In the genomic region with DNA sequence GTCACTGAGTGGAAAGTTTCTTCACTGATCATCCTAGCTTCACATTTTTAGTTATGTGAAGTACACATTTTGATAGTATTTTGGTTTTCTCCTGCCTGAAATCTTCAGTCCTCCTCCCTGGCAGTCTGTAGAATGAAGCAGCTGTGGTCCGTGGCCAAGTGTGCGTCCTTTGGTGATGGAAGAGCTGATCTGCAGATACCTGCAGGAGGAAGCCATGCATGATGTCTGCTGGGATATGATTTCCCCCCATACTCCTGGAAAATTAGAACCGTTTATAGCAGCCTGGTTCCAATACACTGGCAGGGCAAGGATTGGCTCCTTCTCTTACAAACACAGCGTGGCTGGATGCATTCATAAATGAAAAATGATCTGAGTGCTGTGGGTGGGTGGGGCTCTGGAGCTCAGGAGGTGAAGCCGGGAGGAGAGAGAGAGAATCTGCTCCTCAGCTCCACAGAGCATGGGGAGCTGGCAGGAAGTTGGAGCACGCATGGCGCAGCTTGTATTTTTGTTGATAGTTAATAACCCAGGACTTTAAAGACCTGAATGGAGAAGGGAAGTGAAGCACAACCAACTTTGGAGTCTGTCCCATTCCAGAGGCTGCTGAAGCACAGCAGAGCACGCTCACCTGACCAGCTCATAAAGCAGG, we compare ENCODE assay signal across 8 cellular contexts.
DNase-seq lines count a peak whose midpoint lies in the region; ATAC-seq, FAIRE-seq and TF ChIP-seq lines count a peak whose summit lies in the region.
"Had no signal": no experiment of that assay in that cellular context is flagged by ENCODE, and none has a peak within 500 bp of the region (broad histone marks: within the 10 kb centered on the region; RNA-seq: fewer than 3 reads in every experiment).

No MANE protein-coding gene starts in this region.

- H3K4me3 Mint-ChIP-seq in MCF 10A (ENCODE audit: unreplicated experiment) (peak overlapping the region; percentile 90), natural killer cell (no peak overlapping the region)

- CTCF ChIA-PET in MCF 10A (lab: Yijun Ruan, JAX): interaction anchor here (0.7 to 2.5 kb wide), 17 partner anchors 8 to 399 kb away, joined by 3 to 12 read pairs (median 4); no protein-coding TSS in a partner anchor

- POLR2A ChIA-PET in MCF 10A (lab: Yijun Ruan, JAX): interaction anchor here (0.6 to 6.0 kb wide), 25 partner anchors 12 to 404 kb away, joined by 3 to 94 read pairs (median 5); partner anchors contain the start of gene DROSHA

- ATAC-seq in upper lobe of left lung (ENCODE audit: low FRiP score in 2 of 2): peak; percentile 58 to 74
- ATAC-seq in natural killer cell: no peak

- H3K4me3 ChIP-seq in kidney (ENCODE audit: low read length in 2 of 2): peak overlapping the region in 1 of 2 donors; percentile 33
- H3K4me3 ChIP-seq in upper lobe of left lung: peak overlapping the region in 3 of 4 donors; percentile 28 to 45 (median 44)
- H3K4me3 ChIP-seq in WERI-Rb-1 (ENCODE audit: low read depth, low read length): no peak overlapping the region

- 36 to 40% methylated on average over 8 of the region's 8 CpGs for WGBS in upper lobe of left lung, 2 donors

- H3K9me3 Mint-ChIP-seq in MCF 10A (ENCODE audit: unreplicated experiment): no peaks in the 10 kb centered on the region
- peaks cover 0 to 2% of the 10 kb centered on the region in 2 donors for H3K9me3 Mint-ChIP-seq in natural killer cell

- H3K27me3 ChIP-seq in upper lobe of left lung (no peaks in the 10 kb centered on the region), WERI-Rb-1 (ENCODE audit: insufficient read depth, low read depth, severe bottlenecking) (no peaks in the 10 kb centered on the region)

- no peak overlapping the region for H3K9ac ChIP-seq in kidney (ENCODE audit: low read length in 2 of 2)

- FAIRE-seq in kidney (lab: Jason Lieb, UNC): no peak

- BruUV-seq in MCF 10A (replicated peaks; lab: Mats Ljungman, UMichigan): no TSS peak

- H3K4me1 Mint-ChIP-seq in MCF 10A (ENCODE audit: insufficient read depth, unreplicated experiment) (peaks cover 35% of the 10 kb centered on the region), natural killer cell (no peaks in the 10 kb centered on the region)

- TF ChIP-seq POLR2A in upper lobe of left lung (IDR thresholded peaks at IDR 0.05): peak in 2 of 4 donors; percentile 43 to 76

- no peak overlapping the region for H3K27ac ChIP-seq in kidney (ENCODE audit: low read depth in 2 of 2, low read length in 2 of 2)
- H3K27ac ChIP-seq in upper lobe of left lung: peak overlapping the region; percentile 17 to 64 (median 53)
- H3K27ac ChIP-seq in WERI-Rb-1: no peak overlapping the region

- H3K27me3 Mint-ChIP-seq in MCF 10A (ENCODE audit: insufficient read depth, unreplicated experiment) (no peaks in the 10 kb centered on the region), natural killer cell (ENCODE audit: low read depth in 2 of 2) (no peaks in the 10 kb centered on the region)

- H3K36me3 Mint-ChIP-seq in MCF 10A (ENCODE audit: insufficient read depth, unreplicated experiment) (peaks cover 9% of the 10 kb centered on the region), natural killer cell (no peaks in the 10 kb centered on the region)

- H3K9me3 ChIP-seq in kidney (ENCODE audit: control insufficient read depth in 1 of 2, low read length in 2 of 2): no peaks in the 10 kb centered on the region
- H3K9me3 ChIP-seq in upper lobe of left lung: no peaks in the 10 kb centered on the region
- no peaks in the 10 kb centered on the region for H3K9me3 ChIP-seq in WERI-Rb-1 (ENCODE audit: severe bottlenecking)

- TF ChIP-seq CTCF in MCF 10A (IDR thresholded peaks at IDR 0.05; ENCODE audit: unreplicated experiment) (no peak), kidney (IDR thresholded peaks at IDR 0.05; ENCODE audit: borderline replicate concordance, extremely low read depth, insufficient read depth) (no peak), upper lobe of left lung (IDR thresholded peaks at IDR 0.05) (no peak), WERI-Rb-1 (IDR thresholded peaks at IDR 0.05; ENCODE audit: low read depth, low read length) (no peak), natural killer cell (IDR thresholded peaks at IDR 0.05) (no peak)

- H3K36me3 ChIP-seq in kidney (ENCODE audit: control insufficient read depth in 1 of 2, insufficient read depth in 2 of 2, low read length in 2 of 2) (no peaks in the 10 kb centered on the region), upper lobe of left lung (no peaks in the 10 kb centered on the region), WERI-Rb-1 (no peaks in the 10 kb centered on the region)

- intact Hi-C loops in MCF 10A (cut with micrococcal nuclease) (loop anchor here (5.0 kb wide), 1 partner anchor 121 kb away; no protein-coding TSS in a partner anchor), kidney (cut with DNase I) (no loop called here), natural killer cell (cut with micrococcal nuclease) (no loop called here)

- H3K4me1 ChIP-seq in kidney (ENCODE audit: control insufficient read depth in 1 of 2, insufficient read depth in 1 of 2, low read depth in 1 of 2, low read length in 2 of 2) (peaks cover 8 to 9% of the 10 kb centered on the region in 2 donors), upper lobe of left lung (peaks cover 6 to 25% (median 15%) of the 10 kb centered on the region in 4 donors)

- H3K27ac Mint-ChIP-seq in MCF 10A (ENCODE audit: low read depth, unreplicated experiment) (peak overlapping the region; percentile 87), natural killer cell (no peak overlapping the region)

- peak; percentile 71 for DNase-seq in NCI-H128 (lab: John Stamatoyannopoulos, UW; ENCODE audit: unreplicated experiment)
- peak; percentile 90 for DNase-seq in MCF 10A (ENCODE audit: unreplicated experiment)
- peak; percentile 75 for DNase-seq in kidney
- peak in 1 of 2 donors; percentile 69 for DNase-seq in upper lobe of left lung
- no peak for DNase-seq in WERI-Rb-1
- DNase-seq in natural killer cell: no peak
- no peak for DNase-seq in foreskin melanocyte
- DNase-seq: aorta had no signal

- TF ChIP-seq EP300 in upper lobe of left lung (IDR thresholded peaks at IDR 0.05): no peak

Comparison
In these comparisons a context has a peak if more than half of its experiments do, and no peak if none do; other contexts are left out.
1. DNase-seq: peak in NCI-H128 (single experiment), MCF 10A (single experiment) and kidney (single experiment); none in WERI-Rb-1 (single experiment), natural killer cell (single experiment) and foreskin melanocyte (single experiment).
2. H3K27ac ChIP-seq: peak in upper lobe of left lung (4 of 4); none in kidney (0 of 2) and WERI-Rb-1 (single experiment).
3. ATAC-seq: peak in upper lobe of left lung (2 of 2); none in natural killer cell (0 of 3).